1 cellular context compared by ENCODE assay signal in the genomic region with DNA sequence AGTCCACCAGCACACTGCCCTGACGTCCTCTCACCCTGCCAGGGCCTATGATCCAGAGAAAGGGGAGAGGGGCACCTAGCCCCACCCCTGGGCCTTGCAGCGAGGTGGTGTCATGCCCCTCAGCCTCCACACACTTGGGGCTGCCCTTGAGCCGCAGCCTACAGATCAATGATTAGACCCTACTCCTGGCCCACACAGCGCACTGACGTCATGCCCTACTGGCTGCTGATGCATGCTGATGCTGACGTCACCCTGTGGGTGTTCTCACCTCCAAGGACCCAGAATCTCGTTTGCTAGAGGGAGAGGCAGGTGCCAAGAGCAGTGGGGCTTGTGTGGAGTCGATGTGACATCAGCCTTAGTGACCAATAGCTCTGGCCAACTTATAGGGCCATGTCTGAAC.
TF ChIP-seq lines count a peak whose summit lies in the region.

No MANE protein-coding gene starts in this region.

TF ChIP-seq in SK-N-SH, 30 proteins besides CTCF, POLR2A, EP300 and RAD21 (continued from another document):
- TF ChIP-seq USF2 (IDR thresholded peaks at IDR 0.05; ENCODE audit: borderline replicate concordance, low read depth, low read length) (no peak), TCF12 (IDR thresholded peaks at IDR 0.05) (no peak), SIN3A (IDR thresholded peaks at IDR 0.05; ENCODE audit: borderline replicate concordance, low read depth, low read length) (no peak), CHD2 (IDR thresholded peaks at IDR 0.05; ENCODE audit: low read length, partially characterized antibody) (no peak)
